Comparison of ENCODE assay signal across 15 cellular contexts in genomic region chr11:8021920-8022319, GRCh38. TPM values are rescaled to one million over a fixed set of nuclear protein-coding genes. Genes with fewer than 3 reads are reported as not detected.
DNase-seq lines count a peak whose midpoint lies in the region; ATAC-seq and TF ChIP-seq lines count a peak whose summit lies in the region.
"Had no signal": no experiment of that assay in that cellular context is flagged by ENCODE, and none has a peak within 500 bp of the region (broad histone marks: within the 10 kb centered on the region; RNA-seq: fewer than 3 reads in every experiment).

No MANE protein-coding gene starts in this region.

- H3K9me3 ChIP-seq in right atrium auricular region = no peaks in the 10 kb centered on the region
- H3K9me3 ChIP-seq: BLaER1 treated with 17β-estradiol and CSF1 and Interleukin-3, amounts not matched to agents 10 nM and 100 nM had no signal

- no peaks in the 10 kb centered on the region for H3K36me3 ChIP-seq in right atrium auricular region
- H3K36me3 ChIP-seq: BLaER1 treated with 17β-estradiol and CSF1 and Interleukin-3, amounts not matched to agents 10 nM and 100 nM had no signal

- no peak for ATAC-seq in left ventricle myocardium superior
- no peak for ATAC-seq in GM19035 (IDR thresholded peaks at IDR 0.05; ENCODE audit: unreplicated experiment)
- ATAC-seq: HCT116 had no signal

- H3K4me3 Mint-ChIP-seq in brain (peak overlapping the region in 3 of 5 experiments; percentile 28 to 48 (median 43)), nephron (peak overlapping the region; percentile 34 to 49 (median 48))

- intact Hi-C loops in left ventricle myocardium superior (cut with micrococcal nuclease) = no loop called here

- TF ChIP-seq CTCF in right atrium auricular region (IDR thresholded peaks at IDR 0.05) (no peak), brain (conservative IDR thresholded peaks at IDR 0.05) (no peak), nephron (IDR thresholded peaks at IDR 0.05; ENCODE audit: unreplicated experiment in 3 of 3) (no peak)

- H3K27ac ChIP-seq in right atrium auricular region = no peak overlapping the region
- H3K27ac ChIP-seq: BLaER1 treated with 17β-estradiol and CSF1 and Interleukin-3, amounts not matched to agents 10 nM and 100 nM; GM23248 had no signal

- H3K36me3 Mint-ChIP-seq in brain (no peaks in the 10 kb centered on the region), nephron (ENCODE audit: low read depth) (no peaks in the 10 kb centered on the region)
- H3K36me3 Mint-ChIP-seq: CD4-positive, CD25-positive, alpha-beta regulatory T cell had no signal

- H3K27ac Mint-ChIP-seq in brain (no peak overlapping the region), nephron (peak overlapping the region in 1 of 3 experiments; percentile 43)
- H3K27ac Mint-ChIP-seq: CD4-positive, CD25-positive, alpha-beta regulatory T cell had no signal

- peaks cover 0 to 16% of the 10 kb centered on the region in 2 donors for H3K4me1 ChIP-seq in right atrium auricular region

- H3K27me3 Mint-ChIP-seq in brain (peaks cover 32% of the 10 kb centered on the region), nephron (ENCODE audit: low read depth) (peaks cover 41% of the 10 kb centered on the region)

- H3K9me3 Mint-ChIP-seq in brain (peaks cover 0 to 4% (median 0%) of the 10 kb centered on the region in 5 experiments), nephron (no peaks in the 10 kb centered on the region)

- H3K27me3 ChIP-seq in right atrium auricular region = no peaks in the 10 kb centered on the region

- H3K4me3 ChIP-seq in right atrium auricular region = no peak overlapping the region
- H3K4me3 ChIP-seq: BLaER1 treated with 17β-estradiol and CSF1 and Interleukin-3, amounts not matched to agents 10 nM and 100 nM; GM12878; GM23248 had no signal

- H3K4me1 Mint-ChIP-seq in brain = peaks cover 14% of the 10 kb centered on the region
- H3K4me1 Mint-ChIP-seq in nephron = peaks cover 17% of the 10 kb centered on the region

- DNase-seq in right atrium auricular region (ENCODE audit: low spot score) (peak; percentile 4), left ventricle myocardium superior (no peak), NCI-H748 (lab: John Stamatoyannopoulos, UW; ENCODE audit: unreplicated experiment) (no peak), NCI-H446 (lab: John Stamatoyannopoulos, UW) (no peak)
- DNase-seq: ACHN; Calu3; CD4-positive, CD25-positive, alpha-beta regulatory T cell; DMS 273 treated with DMSO at 0.1 percent for 48 hours; GM23248 had no signal

RNA-seq across cellular contexts. Expression of gene EIF3F, which starts 34.8 kb away (rescaled TPM):
- 100 to 1,000 TPM; 114 to 169 TPM for total RNA-seq in right atrium auricular region
- total RNA-seq in left ventricle myocardium superior = 156 TPM
- polyA plus RNA-seq in brain (ENCODE audit: insufficient read depth, low read depth, low replicate concordance) = 292 TPM

RNA-seq across cellular contexts. Expression of gene NLRP10, which starts 56.7 kb away (rescaled TPM):
- not detected for total RNA-seq in right atrium auricular region
- total RNA-seq in left ventricle myocardium superior = not detected
- polyA plus RNA-seq in brain (ENCODE audit: insufficient read depth, low read depth, low replicate concordance) = not detected
- total RNA-seq: Calu3; CD4-positive, CD25-positive, alpha-beta regulatory T cell; GM12878 had no signal
- polyA plus RNA-seq: CD4-positive, CD25-positive, alpha-beta regulatory T cell had no signal

RNA-seq across cellular contexts. Expression of gene TUB, which starts 59.1 kb away (rescaled TPM):
- total RNA-seq in right atrium auricular region = 10 to 100 TPM; 11.3 to 22.9 TPM
- total RNA-seq in left ventricle myocardium superior = 22.3 TPM
- polyA plus RNA-seq in brain (ENCODE audit: insufficient read depth, low read depth, low replicate concordance) = 4.8 TPM
- total RNA-seq: GM12878 had no signal
